ENCODE assay signal across 1 cellular context in genomic region chr20:38031957-38032356, GRCh38.
TF ChIP-seq lines count a peak whose summit lies in the region.

No MANE protein-coding gene starts in this region.

TF ChIP-seq in H1, 55 proteins besides CTCF, POLR2A, EP300 and RAD21:
- no peak for TF ChIP-seq BCL11A (IDR thresholded peaks at IDR 0.05; ENCODE audit: low read depth in 2 of 2, low read length in 2 of 2)
- TF ChIP-seq YY1 (IDR thresholded peaks at IDR 0.05; ENCODE audit: low read depth, low read length), result no peak
- no peak for TF ChIP-seq KDM1A (IDR thresholded peaks at IDR 0.05; ENCODE audit: borderline replicate concordance, low read length)
- TF ChIP-seq SAP30 (IDR thresholded peaks at IDR 0.05; ENCODE audit: insufficient read depth, insufficient replicate concordance, low read length), result no peak
- no peak for TF ChIP-seq EGR1 (IDR thresholded peaks at IDR 0.05; ENCODE audit: borderline replicate concordance, low read depth, low read length)
- no peak for TF ChIP-seq SP2 (IDR thresholded peaks at IDR 0.05; ENCODE audit: low read length)
- no peak for TF ChIP-seq NANOG (IDR thresholded peaks at IDR 0.05; ENCODE audit: insufficient read depth, low read depth, low read length, poor library complexity, severe bottlenecking)
- TF ChIP-seq SRF (IDR thresholded peaks at IDR 0.05; ENCODE audit: low read depth, low read length), result no peak
- no peak for TF ChIP-seq ATF3 (IDR thresholded peaks at IDR 0.05; ENCODE audit: insufficient read depth, low read depth, low read length)
- no peak for TF ChIP-seq BACH1 (IDR thresholded peaks at IDR 0.05; ENCODE audit: low read length)
